Comparison of ENCODE assay signal across 8 cellular contexts in the genomic region with DNA sequence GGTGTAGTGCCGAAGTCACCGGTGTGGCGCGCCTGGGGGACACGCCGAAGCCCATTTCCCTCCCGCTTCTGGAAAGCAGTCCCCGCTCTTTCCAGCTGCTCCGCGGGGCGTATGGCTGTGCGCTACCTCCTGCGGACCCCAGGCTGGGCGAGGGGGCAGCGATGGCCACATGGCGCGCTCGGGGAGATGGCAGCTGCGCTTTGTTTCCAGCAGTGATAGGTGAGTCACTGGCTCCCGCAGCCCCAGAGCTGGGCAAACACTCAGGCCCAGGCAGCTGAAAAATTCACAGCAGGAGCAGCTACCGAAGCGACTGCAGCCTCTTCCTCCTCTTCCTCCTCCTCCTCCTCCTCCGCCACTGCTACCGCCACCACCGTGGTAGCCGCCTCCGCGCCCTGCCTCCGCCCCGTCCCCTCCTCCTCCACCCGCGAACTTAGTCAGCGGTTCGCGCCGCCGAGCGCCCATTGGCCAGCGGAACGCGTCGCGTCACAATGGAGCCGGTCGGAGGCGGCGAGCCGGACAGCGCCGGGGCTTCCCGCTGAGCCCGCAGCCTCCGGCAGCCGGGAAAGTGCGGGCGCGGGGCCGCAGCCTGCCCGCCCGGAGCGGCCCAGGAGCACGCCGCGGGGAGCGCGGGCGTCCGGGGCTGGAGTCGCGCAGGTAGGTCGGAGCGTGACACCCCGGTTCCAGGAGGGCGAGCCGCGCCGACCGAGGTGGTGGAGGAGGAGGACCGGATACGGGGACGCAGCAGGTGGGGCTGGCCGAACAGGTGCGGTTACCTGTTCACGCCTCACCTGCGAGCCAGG. TPM values are rescaled to one million over a fixed set of nuclear protein-coding genes. Genes with fewer than 3 reads are reported as not detected.
DNase-seq lines count a peak whose midpoint lies in the region; ATAC-seq and TF ChIP-seq lines count a peak whose summit lies in the region.

A gene (plus strand): TSS at position 461 of the 800 bp plus-strand sequence. CDS start 57,822 bp downstream, outside the sequence.

- peaks cover 9 to 22% of the 10 kb centered on the region in 2 donors for H3K4me1 ChIP-seq in duodenal mucosa (ENCODE audit: control insufficient read depth in 1 of 2, insufficient read depth in 2 of 2, low read length in 2 of 2)

- H3K4me3 Mint-ChIP-seq in activated CD4-positive, alpha-beta memory T cell treated with anti-CD3 and anti-CD28 coated beads, Interleukin-2, amount 10 ng/mL, durations not matched to agents 7 days and 5 days: no peak within 1 kb of the TSS

- H3K27me3 Mint-ChIP-seq in activated CD4-positive, alpha-beta memory T cell treated with anti-CD3 and anti-CD28 coated beads, Interleukin-2, amount 10 ng/mL, durations not matched to agents 7 days and 5 days: no peaks in the 10 kb centered on the region

- DNase-seq in BJ (ENCODE audit: low read depth) (peak; percentile 5), NCI-H69 (lab: John Stamatoyannopoulos, UW) (peak; percentile 95), lower leg skin (ENCODE audit: low spot score in 2 of 2) (peak; percentile 85 to 98)
- DNase-seq in activated CD4-positive, alpha-beta memory T cell treated with anti-CD3 and anti-CD28 coated beads, Interleukin-2, amount 10 ng/mL, durations not matched to agents 7 days and 5 days: peak; percentile 92
- peak; percentile 87 to 96 for DNase-seq in stimulated activated CD4-positive, alpha-beta T cell treated with anti-CD3 and anti-CD28 coated beads, Interleukin-4, amount 100 ng/mL, for 4 hours

- peaks cover 13% of the 10 kb centered on the region for H3K36me3 Mint-ChIP-seq in activated CD4-positive, alpha-beta memory T cell treated with anti-CD3 and anti-CD28 coated beads, Interleukin-2, amount 10 ng/mL, durations not matched to agents 7 days and 5 days (ENCODE audit: low read depth)

- TF ChIP-seq CTCF in BJ (IDR thresholded peaks at IDR 0.05; ENCODE audit: insufficient read depth, low read depth, low read length) (no peak), lower leg skin (IDR thresholded peaks at IDR 0.05) (no peak)

- peaks cover 4% of the 10 kb centered on the region for H3K27me3 ChIP-seq in BJ (ENCODE audit: control insufficient read depth, insufficient read depth, low read length)
- no peaks in the 10 kb centered on the region for H3K27me3 ChIP-seq in duodenal mucosa (ENCODE audit: control insufficient read depth in 1 of 2, insufficient read depth in 2 of 2, low read length in 2 of 2)

- CTCF ChIA-PET in BJ (lab: Yijun Ruan, JAX): interaction anchor here (0.6 kb wide), 1 partner anchor 239 kb away, joined by 3 read pairs; no protein-coding TSS in a partner anchor
- CTCF ChIA-PET in activated CD4-positive, alpha-beta memory T cell treated with anti-CD3 and anti-CD28 coated beads, Interleukin-2, amount 10 ng/mL, durations not matched to agents 7 days and 5 days (lab: Charles Lee): interaction anchor here (0.9 to 1.0 kb wide), 3 partner anchors 84 to 239 kb away, joined by 3 read pairs; no protein-coding TSS in a partner anchor

- intact Hi-C loops in lower leg skin (cut with DNase I; ENCODE audit: low total_unique reads): no loop called here

- peak; percentile 68 for TF ChIP-seq POLR2A in GM19193 (IDR thresholded peaks at IDR 0.05; ENCODE audit: extremely low read depth, insufficient read depth, insufficient read length)
- no peak for TF ChIP-seq POLR2A in lower leg skin (IDR thresholded peaks at IDR 0.05)

- peak; percentile 91 for ATAC-seq in HG03432 (IDR thresholded peaks at IDR 0.05; ENCODE audit: unreplicated experiment)

- H3K9me3 ChIP-seq in duodenal mucosa (ENCODE audit: control insufficient read depth in 1 of 2, low read length in 2 of 2): no peaks in the 10 kb centered on the region

- H3K27ac ChIP-seq in duodenal mucosa (ENCODE audit: low read depth, low read length): peak within 1 kb of the TSS; percentile 93

- peaks cover 3% of the 10 kb centered on the region for H3K9me3 Mint-ChIP-seq in activated CD4-positive, alpha-beta memory T cell treated with anti-CD3 and anti-CD28 coated beads, Interleukin-2, amount 10 ng/mL, durations not matched to agents 7 days and 5 days

- H3K9ac ChIP-seq in duodenal mucosa (ENCODE audit: low read depth in 1 of 2, low read length in 2 of 2): peak within 1 kb of the TSS; percentile 95 to 99

- peak within 1 kb of the TSS; percentile 93 for H3K27ac Mint-ChIP-seq in activated CD4-positive, alpha-beta memory T cell treated with anti-CD3 and anti-CD28 coated beads, Interleukin-2, amount 10 ng/mL, durations not matched to agents 7 days and 5 days

- H3K4me1 Mint-ChIP-seq in activated CD4-positive, alpha-beta memory T cell treated with anti-CD3 and anti-CD28 coated beads, Interleukin-2, amount 10 ng/mL, durations not matched to agents 7 days and 5 days: peaks cover 27% of the 10 kb centered on the region

- POLR2A ChIA-PET in BJ (lab: Charles Lee): no interaction called here
- POLR2A ChIA-PET in activated CD4-positive, alpha-beta memory T cell treated with anti-CD3 and anti-CD28 coated beads, Interleukin-2, amount 10 ng/mL, durations not matched to agents 7 days and 5 days (lab: Charles Lee): interaction anchor here (0.7 to 3.2 kb wide), 18 partner anchors 9 to 483 kb away, joined by 3 to 69 read pairs (median 3); a partner anchor contains a TSS

- H3K4me3 ChIP-seq in BJ (ENCODE audit: low read depth, low read length) (peak within 1 kb of the TSS; percentile 69), duodenal mucosa (ENCODE audit: low read depth in 1 of 2, low read length in 2 of 2) (peak within 1 kb of the TSS; percentile 89 to 100), lower leg skin (ENCODE audit: low read depth, poor library complexity, severe bottlenecking) (peak within 1 kb of the TSS; percentile 79)

- H3K36me3 ChIP-seq in BJ (ENCODE audit: control insufficient read depth, insufficient read depth, low read length) (no peaks in the 10 kb centered on the region), duodenal mucosa (ENCODE audit: control insufficient read depth in 1 of 2, insufficient read depth in 2 of 2, low read length in 2 of 2) (no peaks in the 10 kb centered on the region)

- WGBS in lower leg skin, 2 donors: 1% methylated on average over 64 to 67 of the region's 85 CpGs

RNA-seq across cellular contexts. Expression of the gene that starts here (rescaled TPM):
- polyA plus RNA-seq in BJ (2011; rRNA removed): 0.20 and 0.22 TPM in 2 replicates
- 0.05 and 0.24 TPM in 2 replicates for polyA minus RNA-seq in BJ (2011; rRNA and poly(A)+ RNA removed)
- 10 to 100 TPM; 21.3 to 21.7 TPM for total RNA-seq in activated CD4-positive, alpha-beta memory T cell treated with anti-CD3 and anti-CD28 coated beads, Interleukin-2, amount 10 ng/mL, durations not matched to agents 7 days and 5 days
- 10 to 100 TPM; 12.2 to 26.2 (median 13.1) TPM for total RNA-seq in lower leg skin

Comparison
In these comparisons a context has a peak if more than half of its experiments do, and no peak if none do; other contexts are left out.
1. Peak in every context shown above with its lines: DNase-seq, ATAC-seq, H3K4me3 ChIP-seq and H3K27ac ChIP-seq.
2. Peak in DNase-seq and H3K4me3 ChIP-seq in BJ; RNA of the gene not detected or under 1 TPM.
3. DNase-seq: peak in every context shown above with its lines; median percentile 95 in NCI-H69; 92 in activated CD4-positive, alpha-beta memory T cell treated with anti-CD3 and anti-CD28 coated beads, Interleukin-2, amount 10 ng/mL, durations not matched to agents 7 days and 5 days; 92 in lower leg skin; 92 in stimulated activated CD4-positive, alpha-beta T cell treated with anti-CD3 and anti-CD28 coated beads, Interleukin-4, amount 100 ng/mL, for 4 hours; 5 in BJ.